ENCODE assay signal across 8 cellular contexts in genomic region chr19:49064768-49065611, GRCh38. TPM values are rescaled to one million over a fixed set of nuclear protein-coding genes. Genes with fewer than 3 reads are reported as not detected.
DNase-seq lines count a peak whose midpoint lies in the region; ATAC-seq and FAIRE-seq lines count a peak whose summit lies in the region.

TSS of gene NTF4 (minus strand) at chr19:49064818. CDS start at chr19:49061997, 2,821 bp downstream.

- no peak for FAIRE-seq in small intestine (lab: Jason Lieb, UNC)

- ATAC-seq in left ventricle myocardium superior, result peak; percentile 71
- no peak for ATAC-seq in GM18870 (IDR thresholded peaks at IDR 0.05; ENCODE audit: unreplicated experiment)

- intact Hi-C loops in left ventricle myocardium superior (cut with micrococcal nuclease), result no loop called here

- no peaks in the 10 kb centered on the region for H3K9me3 ChIP-seq in small intestine (ENCODE audit: control insufficient read depth, low read depth)

- WGBS in small intestine, 3 donors, result 3 to 7% (median 4%) methylated on average over 33 to 53 of the region's 53 CpGs

- no peak within 1 kb of the TSS for H3K27ac ChIP-seq in small intestine (ENCODE audit: low read depth in 1 of 2, low read length in 1 of 2)

- in situ Hi-C loops in SK-MEL-5 (cut with HindIII; ENCODE audit: low pct_unique_long_range_greater_than_20kb, low sequenced_read_pairs), result no loop called here

- no peaks in the 10 kb centered on the region for H3K4me1 ChIP-seq in small intestine (ENCODE audit: control insufficient read depth in 2 of 2, insufficient read depth in 1 of 2, low read depth in 1 of 2, low read length in 1 of 2)

- H3K36me3 ChIP-seq in small intestine (ENCODE audit: control insufficient read depth in 2 of 2, insufficient read depth in 2 of 2, low read length in 2 of 2), result no peaks in the 10 kb centered on the region

- DNase-seq in DMS53 (lab: John Stamatoyannopoulos, UW), result peak; percentile 66
- DNase-seq in DMS53 treated with DMSO at 0.1 percent for 48 hours (lab: John Stamatoyannopoulos, UW; ENCODE audit: unreplicated experiment), result no peak
- peak; percentile 6 for DNase-seq in SK-MEL-5 (ENCODE audit: low read depth, low spot score)
- peak; percentile 44 for DNase-seq in left ventricle myocardium superior
- DNase-seq in small intestine, result peak; percentile 27
- DNase-seq in NOMO-1 treated with dmso at 0.1 percent for 144 hours (lab: John Stamatoyannopoulos, UW; ENCODE audit: unreplicated experiment), result no peak
- DNase-seq in GOT3 (lab: John Stamatoyannopoulos, UW), result no peak

- H3K27me3 ChIP-seq in small intestine (ENCODE audit: control insufficient read depth in 2 of 2, insufficient read depth in 2 of 2, low read length in 2 of 2), result peaks cover 0 to 18% of the 10 kb centered on the region in 2 donors

- H3K4me3 ChIP-seq in small intestine (ENCODE audit: low read depth in 1 of 2, low read length in 2 of 2), result peak within 1 kb of the TSS in 1 of 2 donors; percentile 17

RNA-seq across cellular contexts. Expression of gene NTF4, which starts in this region (rescaled TPM):
- not detected in 2 replicates for total RNA-seq in SK-MEL-5 (2014; rRNA removed; shearing (Covaris generic))
- not detected in 2 replicates for polyA plus RNA-seq in SK-MEL-5 (2015; cell fraction: cytosol; rRNA removed)
- polyA plus RNA-seq in SK-MEL-5 (2015; cell fraction: nucleus; rRNA removed), result not detected in 2 replicates
- total RNA-seq in left ventricle myocardium superior, result not detected
- polyA plus RNA-seq in small intestine, result not detected

Comparison
In these comparisons a context has a peak if more than half of its experiments do, and no peak if none do; other contexts are left out.
1. Peak in DNase-seq in SK-MEL-5; RNA of the gene not detected or under 1 TPM.
2. Peak in DNase-seq and ATAC-seq in left ventricle myocardium superior; RNA of the gene not detected or under 1 TPM.
3. Peak in DNase-seq in small intestine; RNA of the gene not detected or under 1 TPM.